ENCODE assay signal across 9 cellular contexts in the genomic region with DNA sequence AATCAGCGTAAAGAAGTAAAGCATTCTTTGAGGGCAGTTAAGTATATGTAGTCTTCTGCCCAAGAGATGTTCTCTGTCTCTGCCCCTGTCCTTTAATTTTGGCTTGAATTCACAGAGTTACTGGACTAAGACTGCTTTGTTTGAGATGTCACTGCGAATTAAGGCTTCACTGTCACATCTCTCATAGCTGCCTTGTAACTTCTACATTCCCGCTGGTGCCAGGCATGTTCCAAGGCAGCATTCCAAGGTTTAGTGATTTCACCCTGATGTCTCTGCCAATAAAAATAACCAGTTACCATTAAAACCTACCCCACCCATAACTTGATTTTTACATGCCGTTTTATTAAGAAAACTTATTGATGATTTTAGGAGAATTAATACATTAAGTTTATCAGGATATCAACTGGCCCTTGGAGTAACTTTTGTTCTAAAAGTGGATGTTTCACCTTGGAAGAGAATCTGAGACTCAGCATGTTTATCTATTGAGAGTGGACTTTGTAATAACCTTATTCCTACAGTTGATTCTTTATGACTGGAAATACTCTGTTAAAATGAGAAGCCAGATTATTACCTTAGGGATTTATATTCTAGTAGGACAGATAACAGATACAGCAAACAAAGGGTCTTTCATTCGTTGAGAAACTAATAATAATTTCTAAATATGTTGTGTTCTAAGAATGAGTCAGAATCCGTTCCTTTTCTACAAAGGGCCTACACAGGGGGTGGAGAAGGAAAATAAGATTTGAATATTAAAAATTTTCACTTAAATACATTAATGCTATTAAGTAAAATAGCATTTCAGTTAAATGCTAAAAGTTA.
DNase-seq lines count a peak whose midpoint lies in the region; ATAC-seq and TF ChIP-seq lines count a peak whose summit lies in the region.
"Had no signal": no experiment of that assay in that cellular context is flagged by ENCODE, and none has a peak within 500 bp of the region (broad histone marks: within the 10 kb centered on the region; RNA-seq: fewer than 3 reads in every experiment).

No MANE protein-coding gene starts in this region.

- 32% methylated on average over 6 of the region's 6 CpGs for WGBS in suprapubic skin

- peak overlapping the region; percentile 13 for H3K27ac ChIP-seq in cingulate gyrus (ENCODE audit: low read depth, low read length)
- H3K27ac ChIP-seq in suprapubic skin, result peak overlapping the region; percentile 11

- no peaks in the 10 kb centered on the region for H3K27me3 ChIP-seq in suprapubic skin

- peaks cover 21% of the 10 kb centered on the region for H3K4me1 ChIP-seq in suprapubic skin

- DNase-seq in HT1080 (ENCODE audit: low read depth), result peak; percentile 5
- peak; percentile 26 for DNase-seq in hepatic stellate cell (ENCODE audit: low spot score)
- DNase-seq in suprapubic skin (ENCODE audit: low spot score in 2 of 2), result no peak
- no peak for DNase-seq in NCI-H345 treated with DMSO at 0.1 percent for 48 hours (lab: John Stamatoyannopoulos, UW; ENCODE audit: unreplicated experiment)
- DNase-seq in NCI-H2029 (lab: John Stamatoyannopoulos, UW), result no peak
- DNase-seq in activated effector memory CD4-positive, alpha-beta T cell treated with anti-CD3 and anti-CD28 coated beads, Interleukin-2, amount 50 U/mL, for 16 hours, result no peak
- DNase-seq: activated T-cell treated with anti-CD3 and anti-CD28 coated beads, Interleukin-2, amount 50 U/mL, for 4 hours had no signal

- no peak for TF ChIP-seq EP300 in suprapubic skin (IDR thresholded peaks at IDR 0.05)

- no peak for TF ChIP-seq CTCF in suprapubic skin (IDR thresholded peaks at IDR 0.05)

- no peaks in the 10 kb centered on the region for H3K9me3 ChIP-seq in suprapubic skin

- ATAC-seq in HG03521 (IDR thresholded peaks at IDR 0.05; ENCODE audit: unreplicated experiment), result no peak
- ATAC-seq: activated T-cell treated with anti-CD3 and anti-CD28 coated beads, Interleukin-2, amount 50 U/mL, for 4 hours had no signal

- H3K36me3 ChIP-seq in suprapubic skin, result no peaks in the 10 kb centered on the region

- no peak overlapping the region for H3K4me3 ChIP-seq in suprapubic skin

- no peak for TF ChIP-seq POLR2A in suprapubic skin (IDR thresholded peaks at IDR 0.05)

Comparison
In these comparisons a context has a peak if more than half of its experiments do, and no peak if none do; other contexts are left out.
1. DNase-seq: peak in HT1080 (single experiment) and hepatic stellate cell (single experiment); none in suprapubic skin (0 of 2), NCI-H345 treated with DMSO at 0.1 percent for 48 hours (single experiment), NCI-H2029 (single experiment) and activated effector memory CD4-positive, alpha-beta T cell treated with anti-CD3 and anti-CD28 coated beads, Interleukin-2, amount 50 U/mL, for 16 hours (single experiment).